9 cellular contexts compared by ENCODE assay signal in the genomic region with DNA sequence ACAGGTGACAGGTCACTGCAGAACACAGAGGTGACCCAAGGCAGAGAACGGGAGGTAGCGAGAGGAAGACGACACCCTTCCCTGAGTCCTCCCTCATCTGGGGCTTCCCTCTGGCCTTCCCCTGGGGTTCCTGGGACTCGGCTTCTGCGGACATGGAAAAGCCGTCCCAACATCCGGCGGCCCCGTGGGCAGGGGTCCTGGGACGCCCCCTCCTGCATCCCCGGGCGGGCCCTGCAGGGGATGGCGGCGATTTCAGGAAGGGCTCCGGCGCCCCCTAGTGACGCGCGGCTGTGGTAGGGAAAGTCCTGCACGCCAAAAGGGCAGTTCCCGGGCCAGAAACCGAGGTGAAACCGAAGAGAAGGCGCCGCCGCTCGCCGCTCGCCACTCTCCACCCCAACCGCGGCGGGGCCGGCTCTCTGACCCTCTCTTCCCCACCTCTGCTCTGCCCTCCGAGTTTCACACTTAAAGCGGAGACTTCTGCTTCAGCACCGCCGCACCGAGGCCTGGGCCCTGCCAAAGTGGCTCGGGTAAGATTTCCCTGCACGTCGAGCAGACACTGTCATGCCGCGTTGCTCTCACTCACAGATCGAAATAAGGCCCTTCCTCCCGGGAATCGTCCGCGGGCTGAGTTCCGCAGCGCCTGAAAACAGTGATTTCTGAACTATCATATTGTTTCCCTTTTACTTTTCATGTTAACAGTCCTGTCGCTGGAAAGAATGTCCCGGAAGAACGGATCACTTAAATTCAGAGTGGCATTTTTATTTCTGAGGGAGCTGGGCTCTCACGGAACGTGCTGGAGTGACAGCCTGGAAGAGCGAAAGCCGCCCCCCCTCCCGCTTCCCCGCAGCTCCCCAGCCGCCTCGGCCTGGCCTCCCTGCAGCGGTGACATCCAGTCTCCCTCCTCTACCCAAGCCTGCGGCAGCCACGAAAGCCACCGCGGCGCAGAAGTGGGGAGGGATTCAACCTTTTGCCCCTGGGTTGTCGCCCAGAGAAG.
DNase-seq lines count a peak whose midpoint lies in the region; ATAC-seq, FAIRE-seq and TF ChIP-seq lines count a peak whose summit lies in the region.
"Had no signal": no experiment of that assay in that cellular context is flagged by ENCODE, and none has a peak within 500 bp of the region (broad histone marks: within the 10 kb centered on the region; RNA-seq: fewer than 3 reads in every experiment).

No MANE protein-coding gene starts in this region.

- H3K9me3 Mint-ChIP-seq in neural crest cell, result peaks cover 8% of the 10 kb centered on the region

- peaks cover 3% of the 10 kb centered on the region for H3K27me3 Mint-ChIP-seq in neural crest cell (ENCODE audit: low read depth)

- no peaks in the 10 kb centered on the region for H3K36me3 ChIP-seq in stomach smooth muscle (ENCODE audit: control insufficient read depth in 2 of 2, insufficient read depth in 2 of 2, low read length in 2 of 2)

- H3K27ac ChIP-seq in stomach smooth muscle (ENCODE audit: low read length), result no peak overlapping the region

- no peaks in the 10 kb centered on the region for H3K36me3 Mint-ChIP-seq in neural crest cell (ENCODE audit: low read depth)

- no peak for FAIRE-seq in RCC 7860 (lab: Jason Lieb, UNC)
- FAIRE-seq: endometrium had no signal

- peak overlapping the region; percentile 32 to 68 for H3K9ac ChIP-seq in stomach smooth muscle (ENCODE audit: low read length in 2 of 2)

- peak; percentile 81 for DNase-seq in COLO668 (lab: John Stamatoyannopoulos, UW; ENCODE audit: unreplicated experiment)
- peak; percentile 11 for DNase-seq in RCC 7860 (ENCODE audit: low spot score)
- peak; percentile 87 for DNase-seq in activated effector memory CD4-positive, alpha-beta T cell treated with anti-CD3 and anti-CD28 coated beads, Interleukin-2, amount 50 U/mL, for 16 hours
- DNase-seq in foreskin fibroblast, result peak; percentile 47 to 85
- peak; percentile 95 for DNase-seq in neural crest cell (ENCODE audit: low read depth, low spot score)

- peak overlapping the region; percentile 92 for H3K4me3 Mint-ChIP-seq in neural crest cell

- peak; percentile 89 for TF ChIP-seq CTCF in foreskin fibroblast (IDR thresholded peaks at IDR 0.05; ENCODE audit: low read depth, low read length)
- peak; percentile 99 for TF ChIP-seq CTCF in neural crest cell (conservative IDR thresholded peaks at IDR 0.05)

- peak overlapping the region; percentile 49 to 57 for H3K4me3 ChIP-seq in foreskin fibroblast (ENCODE audit: low read depth in 1 of 2, low read length in 2 of 2)
- H3K4me3 ChIP-seq in stomach smooth muscle (ENCODE audit: low read length in 2 of 2), result peak overlapping the region; percentile 42 to 76

- ATAC-seq in GM19395 (IDR thresholded peaks at IDR 0.05; ENCODE audit: unreplicated experiment) (peak; percentile 82), HG03460 (IDR thresholded peaks at IDR 0.05; ENCODE audit: unreplicated experiment) (peak; percentile 61)

- peaks cover 0 to 2% of the 10 kb centered on the region in 2 donors for H3K27me3 ChIP-seq in stomach smooth muscle (ENCODE audit: control insufficient read depth in 1 of 2, insufficient read depth in 2 of 2, low read length in 2 of 2)

- H3K9me3 ChIP-seq in stomach smooth muscle (ENCODE audit: control insufficient read depth in 2 of 2, low read length in 2 of 2), result no peaks in the 10 kb centered on the region

- H3K4me1 ChIP-seq in stomach smooth muscle (ENCODE audit: control insufficient read depth, insufficient read depth, low read length), result peaks cover 10% of the 10 kb centered on the region

- H3K27ac Mint-ChIP-seq in neural crest cell (ENCODE audit: unreplicated experiment), result peak overlapping the region; percentile 92

- H3K4me1 Mint-ChIP-seq in neural crest cell, result peaks cover 47% of the 10 kb centered on the region

Comparison
In these comparisons a context has a peak if more than half of its experiments do, and no peak if none do; other contexts are left out.
1. DNase-seq: peak in every context shown above with its lines; median percentile 95 in neural crest cell; 87 in activated effector memory CD4-positive, alpha-beta T cell treated with anti-CD3 and anti-CD28 coated beads, Interleukin-2, amount 50 U/mL, for 16 hours; 81 in COLO668; 66 in foreskin fibroblast; 11 in RCC 7860.